2 cellular contexts compared by ENCODE assay signal in the genomic region with DNA sequence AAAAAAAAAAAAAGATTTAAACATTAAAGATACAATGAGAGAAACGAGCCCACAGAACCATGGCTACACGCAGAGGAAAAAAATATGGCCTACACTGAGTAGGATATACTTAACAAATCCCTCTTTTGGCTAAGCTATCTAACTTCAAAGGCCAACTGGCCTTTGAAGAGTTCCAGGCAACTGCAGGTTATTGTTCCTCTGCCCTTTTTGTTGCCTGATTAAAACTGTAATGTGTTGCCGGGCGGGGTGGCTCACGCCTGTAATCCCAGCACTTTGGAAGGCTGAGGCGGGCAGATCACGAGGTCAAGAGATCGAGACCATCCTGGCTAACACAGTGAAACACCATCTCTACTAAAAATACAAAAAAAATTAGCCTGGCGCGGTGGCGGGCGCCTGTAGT. TPM values are rescaled to one million over a fixed set of nuclear protein-coding genes. Genes with fewer than 3 reads are reported as not detected.
"Had no signal": no experiment of that assay in that cellular context is flagged by ENCODE, and none has a peak within 500 bp of the region (broad histone marks: within the 10 kb centered on the region; RNA-seq: fewer than 3 reads in every experiment).

No MANE protein-coding gene starts in this region.

RNA-seq across cellular contexts. Expression of gene FZD9, which starts 47.9 kb away (rescaled TPM):
- total RNA-seq: HT-29 had no signal
- polyA plus RNA-seq: IgD-negative memory B cell had no signal
